Comparison of ENCODE assay signal across 23 cellular contexts in genomic region chr1:46219551-46220520, GRCh38. TPM values are rescaled to one million over a fixed set of nuclear protein-coding genes. Genes with fewer than 3 reads are reported as not detected.
DNase-seq lines count a peak whose midpoint lies in the region; ATAC-seq, FAIRE-seq and TF ChIP-seq lines count a peak whose summit lies in the region.
"Had no signal": no experiment of that assay in that cellular context is flagged by ENCODE, and none has a peak within 500 bp of the region (broad histone marks: within the 10 kb centered on the region; RNA-seq: fewer than 3 reads in every experiment).

No MANE protein-coding gene starts in this region.

- H3K36me3 ChIP-seq in H1 (ENCODE audit: control insufficient read depth in 2 of 4, insufficient read depth in 4 of 4, low read length in 3 of 4) (no peaks in the 10 kb centered on the region), colonic mucosa (no peaks in the 10 kb centered on the region)
- H3K36me3 ChIP-seq: BLaER1 treated with 17β-estradiol and CSF1 and Interleukin-3, amounts not matched to agents 10 nM and 100 nM; MG63 had no signal

- no peak overlapping the region for H3K4ac ChIP-seq in H1 (replicated peaks; ENCODE audit: insufficient read length, low read depth, low read length)

- no peaks in the 10 kb centered on the region for H3K27me3 ChIP-seq in H1 (replicated peaks in 1 of 4; ENCODE audit: control insufficient read depth in 3 of 4, extremely low read depth in 1 of 4, insufficient read depth in 3 of 4, low read length in 3 of 4)
- H3K27me3 ChIP-seq in colonic mucosa, result no peaks in the 10 kb centered on the region
- H3K27me3 ChIP-seq: BLaER1 treated with 17β-estradiol and CSF1 and Interleukin-3, amounts not matched to agents 10 nM and 100 nM; hepatocyte; MG63; tibial nerve had no signal

- no peak overlapping the region for H2AK5ac ChIP-seq in H1 (ENCODE audit: low read depth, low read length)

- intact Hi-C loops in posterior vena cava (cut with DNase I) (no loop called here), colonic mucosa (cut with DNase I) (no loop called here)

- no peak overlapping the region for H3K23ac ChIP-seq in H1 (ENCODE audit: insufficient read length)

- H3K14ac ChIP-seq in H1 (ENCODE audit: insufficient read length), result no peak overlapping the region

- no peak for TF ChIP-seq POLR2A in H1 (IDR thresholded peaks at IDR 0.05; ENCODE audit: control extremely low read depth in 1 of 2, low read depth in 2 of 2, low read length in 2 of 2)

- H2BK20ac ChIP-seq in H1 (ENCODE audit: low read length), result no peak overlapping the region

- ATAC-seq in omental fat pad (ENCODE audit: low FRiP score), result no peak
- ATAC-seq: effector memory CD8-positive, alpha-beta T cell; naive thymus-derived CD4-positive, alpha-beta T cell had no signal

- no peak overlapping the region for H3K27ac ChIP-seq in H1 (ENCODE audit: low read depth, low read length)
- H3K27ac ChIP-seq in colonic mucosa, result no peak overlapping the region
- H3K27ac ChIP-seq: BLaER1 treated with 17β-estradiol and CSF1 and Interleukin-3, amounts not matched to agents 10 nM and 100 nM; SK-N-MC had no signal

- H4K91ac ChIP-seq in H1 (replicated peaks; ENCODE audit: insufficient read length, low read length), result no peak overlapping the region

- no peaks in the 10 kb centered on the region for H3K79me1 ChIP-seq in H1 (ENCODE audit: low read depth, low read length)

- H3K9ac ChIP-seq in H1 (replicated peaks in 1 of 4; ENCODE audit: extremely low read depth in 1 of 4, low read depth in 3 of 4, low read length in 3 of 4) (no peak overlapping the region), colonic mucosa (ENCODE audit: low read depth in 2 of 2, low read length in 2 of 2) (no peak overlapping the region)
- H3K9ac ChIP-seq: BLaER1 treated with 17β-estradiol and CSF1 and Interleukin-3, amounts not matched to agents 10 nM and 100 nM had no signal

- 94% methylated on average over 18 of the region's 18 CpGs; no CpG with 5 or more reads in 1 of the 2 experiments for WGBS in H1 (ENCODE audit: extremely low coverage in 1 of 2, insufficient coverage in 1 of 2, insufficient read length in 1 of 2, insufficient replicate concordance in 2 of 2, low coverage in 1 of 2, low lambda C conversion rate in 2 of 2, missing lambda C conversion rate in 1 of 2), 2 experiments

- TF ChIP-seq CTCF in H1 (IDR thresholded peaks at IDR 0.05; ENCODE audit: control extremely low read depth in 1 of 3, insufficient read depth in 1 of 3, low read depth in 1 of 3, low read length in 3 of 3) (no peak), omental fat pad (IDR thresholded peaks at IDR 0.05) (no peak), colonic mucosa (IDR thresholded peaks at IDR 0.05) (no peak)

- no peaks in the 10 kb centered on the region for H3K23me2 ChIP-seq in H1 (ENCODE audit: low read depth, low read length)

- H4K8ac ChIP-seq in H1 (ENCODE audit: extremely low read depth, insufficient read depth, low read length), result no peak overlapping the region

- DNase-seq in NCI-H1694 (lab: John Stamatoyannopoulos, UW), result peak; percentile 9
- no peak for DNase-seq in NCI-H1694 treated with DMSO at 0.1 percent for 48 hours (lab: John Stamatoyannopoulos, UW)
- peak; percentile 11 for DNase-seq in NCI-H1105 (lab: John Stamatoyannopoulos, UW)
- no peak for DNase-seq in H1 (ENCODE audit: low read depth in 1 of 2, low spot score in 2 of 2)
- DNase-seq in posterior vena cava (ENCODE audit: low spot score), result peak; percentile 9
- DNase-seq in omental fat pad (ENCODE audit: low spot score), result no peak
- DNase-seq in colonic mucosa, result no peak
- no peak for DNase-seq in occipital lobe (lab: John Stamatoyannopoulos, UW)
- DNase-seq: activated CD4-positive, CD25-positive, alpha-beta regulatory T cell treated with anti-CD3 and anti-CD28 coated beads, Interleukin-2, amount 50 U/mL, for 72 hours; activated gamma-delta T cell; central memory CD4-positive, alpha-beta T cell; effector memory CD8-positive, alpha-beta T cell; GOT3; kidney; MG63; naive thymus-derived CD4-positive, alpha-beta T cell; NCI-H187 treated with DMSO at 0.1 percent for 48 hours; NCI-H526 had no signal

- H4K20me1 ChIP-seq in H1 (replicated peaks in 1 of 2; ENCODE audit: control insufficient read depth in 1 of 2, insufficient read depth in 2 of 2, low read length in 2 of 2), result no peaks in the 10 kb centered on the region
- H4K20me1 ChIP-seq: BLaER1 treated with 17β-estradiol and CSF1 and Interleukin-3, amounts not matched to agents 10 nM and 100 nM had no signal

- CTCF ChIA-PET in H1 (lab: Charles Lee; ENCODE audit: partially characterized antibody), result interaction anchor here (0.7 to 1.4 kb wide), 5 partner anchors 9 to 39 kb away, joined by 3 to 4 read pairs (median 3); no protein-coding TSS in a partner anchor

- no peak overlapping the region for H2BK120ac ChIP-seq in H1 (replicated peaks; ENCODE audit: low read depth, low read length)

- no peak for FAIRE-seq in H1 (lab: Jason Lieb, UNC)
- FAIRE-seq: kidney had no signal

- H2AFZ ChIP-seq in H1 (ENCODE audit: low read length), result no peak overlapping the region
- H2AFZ ChIP-seq: hepatocyte had no signal

- H3K4me1 ChIP-seq in H1 (replicated peaks in 1 of 4; ENCODE audit: control insufficient read depth in 3 of 4, insufficient read depth in 4 of 4, low read length in 3 of 4) (peaks cover 3 to 11% (median 7%) of the 10 kb centered on the region in 4 experiments; a peak in 6 of 7 replicates), colonic mucosa (no peaks in the 10 kb centered on the region)

- H2BK15ac ChIP-seq in H1 (ENCODE audit: low read length), result 0 out of 2 replicates have a peak overlapping the region, but pooled peaks have one; percentile 61

- H3K18ac ChIP-seq in H1 (ENCODE audit: extremely low read depth, low read length), result no peak overlapping the region

- TF ChIP-seq RAD21 in H1 (IDR thresholded peaks at IDR 0.05 in 1 of 2, conservative IDR thresholded peaks at IDR 0.05 in 1 of 2; ENCODE audit: low read depth in 2 of 2, low read length in 2 of 2), result no peak

- no peak overlapping the region for H3K56ac ChIP-seq in H1 (replicated peaks; ENCODE audit: insufficient read length, low read depth, low read length)

- H2BK5ac ChIP-seq in H1 (ENCODE audit: low read depth, low read length), result no peak overlapping the region

- no peak overlapping the region for H3K4me2 ChIP-seq in H1 (ENCODE audit: insufficient read depth in 1 of 2, low read depth in 2 of 2, low read length in 2 of 2)
- H3K4me2 ChIP-seq: BLaER1 treated with 17β-estradiol and CSF1 and Interleukin-3, amounts not matched to agents 10 nM and 100 nM; hepatocyte had no signal

- no peak overlapping the region for H2BK12ac ChIP-seq in H1 (ENCODE audit: low read depth, low read length)

- no peaks in the 10 kb centered on the region for H3K79me2 ChIP-seq in H1 (ENCODE audit: control insufficient read depth in 1 of 2, insufficient read depth in 2 of 2, low read length in 2 of 2)
- H3K79me2 ChIP-seq: hepatocyte had no signal

- H3K9me3 ChIP-seq in H1 (ENCODE audit: insufficient read depth in 2 of 2, low read depth in 1 of 2, low read length in 1 of 2) (no peaks in the 10 kb centered on the region), colonic mucosa (no peaks in the 10 kb centered on the region)
- H3K9me3 ChIP-seq: MG63, tibial nerve had no signal

- TF ChIP-seq EP300 in H1 (IDR thresholded peaks at IDR 0.05; ENCODE audit: borderline replicate concordance in 1 of 2, low read depth in 2 of 2, low read length in 2 of 2), result no peak

- H3K4me3 ChIP-seq in H1 (ENCODE audit: extremely low read depth in 1 of 4, insufficient read depth in 2 of 4, low read depth in 3 of 4, low read length in 4 of 4) (no peak overlapping the region), colonic mucosa (no peak overlapping the region)
- H3K4me3 ChIP-seq: BLaER1 treated with 17β-estradiol and CSF1 and Interleukin-3, amounts not matched to agents 10 nM and 100 nM; hepatocyte; MG63; SK-N-MC; tibial nerve had no signal

- H4K5ac ChIP-seq in H1 (ENCODE audit: insufficient read length, low read depth, low read length), result no peak overlapping the region

- POLR2A ChIA-PET in H1 (lab: Charles Lee; ENCODE audit: partially characterized antibody), result interaction anchor here (0.8 to 2.4 kb wide), 6 partner anchors 8 to 22 kb away, joined by 3 to 6 read pairs (median 4); partner anchors contain the start of genes LURAP1 and POMGNT1

RNA-seq across cellular contexts. Expression of gene LURAP1, which starts 16.7 kb away (rescaled TPM):
- total RNA-seq in H1 (2021; fragmentation: NEBNext Ultra II Directional; extraction: Animal tissue kit (Norgen Biotek cat#: 25700)), result 3.5 and 5.1 TPM in 2 replicates
- 4.9 and 6.4 TPM in 2 replicates for polyA plus RNA-seq in H1 (2011; rRNA removed)
- polyA plus RNA-seq in H1 (2011; cell fraction: cytosol; rRNA removed), result 6.1 TPM
- polyA plus RNA-seq in H1 (2011; cell fraction: nucleus; rRNA removed), result 6.6 TPM
- 2.9 to 3.5 TPM (median 3.1 TPM) in 4 replicates for polyA plus RNA-seq in H1 (2012, experiment 1 of 2)
- 1.8 TPM for polyA plus RNA-seq in H1 (2012, experiment 2 of 2)
- 1.8 TPM for polyA plus RNA-seq in H1 (2013, experiment 1 of 2)
- 1.7 TPM for polyA plus RNA-seq in H1 (2013, experiment 2 of 2)
- polyA minus RNA-seq in H1 (2011; rRNA and poly(A)+ RNA removed), result 2.8 and 4.2 TPM in 2 replicates
- polyA minus RNA-seq in H1 (2011; cell fraction: cytosol; rRNA and poly(A)+ RNA removed), result 3.0 TPM
- 6.4 TPM for polyA minus RNA-seq in H1 (2011; cell fraction: nucleus; rRNA and poly(A)+ RNA removed)
- total RNA-seq in posterior vena cava (1 to 10 TPM; 6.7 to 8.3 TPM), omental fat pad (10 to 100 TPM in 1 of 4 donors, 1 to 10 TPM in 2, under 1 TPM in 1; 0.96 to 10.6 (median 3.3) TPM), colonic mucosa (1 to 10 TPM in 1 of 2 donors, under 1 TPM in 1; 0.80 to 1.1 TPM), occipital lobe (5.5 TPM)
- polyA plus RNA-seq: naive thymus-derived CD4-positive, alpha-beta T cell had no signal

RNA-seq across cellular contexts. Expression of gene POMGNT1, which starts 21.6 kb away (rescaled TPM):
- total RNA-seq in H1 (2021; fragmentation: NEBNext Ultra II Directional; extraction: Animal tissue kit (Norgen Biotek cat#: 25700)), result 37.6 and 40.3 TPM in 2 replicates
- polyA plus RNA-seq in H1 (2011; rRNA removed), result 28.0 and 32.2 TPM in 2 replicates
- 34.6 TPM for polyA plus RNA-seq in H1 (2011; cell fraction: cytosol; rRNA removed)
- polyA plus RNA-seq in H1 (2011; cell fraction: nucleus; rRNA removed), result 68.2 TPM
- 31.3 to 38.7 TPM (median 36.3 TPM) in 4 replicates for polyA plus RNA-seq in H1 (2012, experiment 1 of 2)
- polyA plus RNA-seq in H1 (2012, experiment 2 of 2), result 56.5 TPM
- polyA plus RNA-seq in H1 (2013, experiment 1 of 2), result 44.3 TPM
- polyA plus RNA-seq in H1 (2013, experiment 2 of 2), result 47.1 TPM
- polyA minus RNA-seq in H1 (2011; rRNA and poly(A)+ RNA removed), result 34.4 and 37.8 TPM in 2 replicates
- 18.9 TPM for polyA minus RNA-seq in H1 (2011; cell fraction: cytosol; rRNA and poly(A)+ RNA removed)
- polyA minus RNA-seq in H1 (2011; cell fraction: nucleus; rRNA and poly(A)+ RNA removed), result 25.3 TPM
- total RNA-seq in posterior vena cava (10 to 100 TPM; 37.8 to 49.7 TPM), omental fat pad (10 to 100 TPM; 27.4 to 46.5 (median 38.3) TPM), colonic mucosa (10 to 100 TPM; 20.9 to 38.9 TPM), occipital lobe (33.4 TPM)

RNA-seq across cellular contexts. Expression of gene RAD54L, which starts 27.7 kb away (rescaled TPM):
- 47.9 and 50.3 TPM in 2 replicates for total RNA-seq in H1 (2021; fragmentation: NEBNext Ultra II Directional; extraction: Animal tissue kit (Norgen Biotek cat#: 25700))
- 42.4 and 43.5 TPM in 2 replicates for polyA plus RNA-seq in H1 (2011; rRNA removed)
- polyA plus RNA-seq in H1 (2011; cell fraction: cytosol; rRNA removed), result 29.6 TPM
- polyA plus RNA-seq in H1 (2011; cell fraction: nucleus; rRNA removed), result 74.0 TPM
- polyA plus RNA-seq in H1 (2012, experiment 1 of 2), result 35.3 to 52.0 TPM (median 47.8 TPM) in 4 replicates
- polyA plus RNA-seq in H1 (2012, experiment 2 of 2), result 25.3 TPM
- polyA plus RNA-seq in H1 (2013, experiment 1 of 2), result 18.8 TPM
- 19.3 TPM for polyA plus RNA-seq in H1 (2013, experiment 2 of 2)
- 45.8 and 56.7 TPM in 2 replicates for polyA minus RNA-seq in H1 (2011; rRNA and poly(A)+ RNA removed)
- 32.2 TPM for polyA minus RNA-seq in H1 (2011; cell fraction: cytosol; rRNA and poly(A)+ RNA removed)
- polyA minus RNA-seq in H1 (2011; cell fraction: nucleus; rRNA and poly(A)+ RNA removed), result 32.2 TPM
- under 1 TPM; 0.60 to 0.67 TPM for total RNA-seq in posterior vena cava
- total RNA-seq in omental fat pad, result 1 to 10 TPM in 1 of 4 donors, under 1 TPM in 1, not detected in 2; 0.28 to 1.4 TPM
- total RNA-seq in colonic mucosa, result 10 to 100 TPM in 1 of 2 donors, 1 to 10 TPM in 1; 5.9 to 27.5 TPM
- total RNA-seq in occipital lobe, result 1.1 TPM

RNA-seq across cellular contexts. Expression of gene P3R3URF, which starts 43.5 kb away (rescaled TPM):
- not detected in 2 replicates for total RNA-seq in H1 (2021; fragmentation: NEBNext Ultra II Directional; extraction: Animal tissue kit (Norgen Biotek cat#: 25700))
- not detected in 2 replicates for polyA plus RNA-seq in H1 (2011; rRNA removed)
- not detected for polyA plus RNA-seq in H1 (2011; cell fraction: cytosol; rRNA removed)
- not detected for polyA plus RNA-seq in H1 (2011; cell fraction: nucleus; rRNA removed)
- not detected in 4 replicates for polyA plus RNA-seq in H1 (2012, experiment 1 of 2)
- polyA plus RNA-seq in H1 (2012, experiment 2 of 2), result not detected
- not detected for polyA plus RNA-seq in H1 (2013, experiment 1 of 2)
- polyA plus RNA-seq in H1 (2013, experiment 2 of 2), result not detected
- polyA minus RNA-seq in H1 (2011; rRNA and poly(A)+ RNA removed), result not detected in 2 replicates
- polyA minus RNA-seq in H1 (2011; cell fraction: cytosol; rRNA and poly(A)+ RNA removed), result not detected
- not detected for polyA minus RNA-seq in H1 (2011; cell fraction: nucleus; rRNA and poly(A)+ RNA removed)
- total RNA-seq in posterior vena cava (not detected), omental fat pad (not detected), colonic mucosa (not detected), occipital lobe (not detected)
- total RNA-seq: A172; hepatocyte; kidney; naive thymus-derived CD4-positive, alpha-beta T cell; tibial nerve had no signal
- polyA plus RNA-seq: hepatocyte; naive thymus-derived CD4-positive, alpha-beta T cell had no signal

RNA-seq across cellular contexts. Expression of gene TSPAN1, which starts 44.9 kb away (rescaled TPM):
- not detected in 2 replicates for total RNA-seq in H1 (2021; fragmentation: NEBNext Ultra II Directional; extraction: Animal tissue kit (Norgen Biotek cat#: 25700))
- 0.05 and 0.14 TPM in 2 replicates for polyA plus RNA-seq in H1 (2011; rRNA removed)
- polyA plus RNA-seq in H1 (2011; cell fraction: cytosol; rRNA removed), result 0.21 TPM
- polyA plus RNA-seq in H1 (2011; cell fraction: nucleus; rRNA removed), result 0.46 TPM
- 0.27 TPM in 1 of 4 replicates, not detected in the others for polyA plus RNA-seq in H1 (2012, experiment 1 of 2)
- not detected for polyA plus RNA-seq in H1 (2012, experiment 2 of 2)
- polyA plus RNA-seq in H1 (2013, experiment 1 of 2), result not detected
- not detected for polyA plus RNA-seq in H1 (2013, experiment 2 of 2)
- polyA minus RNA-seq in H1 (2011; rRNA and poly(A)+ RNA removed), result 0.38 and 0.63 TPM in 2 replicates
- not detected for polyA minus RNA-seq in H1 (2011; cell fraction: cytosol; rRNA and poly(A)+ RNA removed)
- polyA minus RNA-seq in H1 (2011; cell fraction: nucleus; rRNA and poly(A)+ RNA removed), result not detected
- 1 to 10 TPM; 1.3 to 1.6 TPM for total RNA-seq in posterior vena cava
- 1 to 10 TPM in 2 of 4 donors, under 1 TPM in 1, not detected in 1; 0.84 to 1.2 (median 1.2) TPM for total RNA-seq in omental fat pad
- total RNA-seq in colonic mucosa, result 1,000 to 10,000 TPM; 1,021 to 1,136 TPM
- total RNA-seq in occipital lobe, result 0.31 TPM
- total RNA-seq: naive thymus-derived CD4-positive, alpha-beta T cell had no signal
- polyA plus RNA-seq: naive thymus-derived CD4-positive, alpha-beta T cell had no signal

Comparison
In these comparisons a context has a peak if more than half of its experiments do, and no peak if none do; other contexts are left out.
1. DNase-seq: peak in NCI-H1694 (single experiment), NCI-H1105 (single experiment) and posterior vena cava (single experiment); none in NCI-H1694 treated with DMSO at 0.1 percent for 48 hours (single experiment), H1 (0 of 2), omental fat pad (single experiment), colonic mucosa (single experiment) and occipital lobe (single experiment).